In genomic region chr2:59756145-59756544, GRCh38 we compare ENCODE assay signal across 21 cellular contexts.
DNase-seq lines count a peak whose midpoint lies in the region; ATAC-seq, FAIRE-seq and TF ChIP-seq lines count a peak whose summit lies in the region.
"Had no signal": no experiment of that assay in that cellular context is flagged by ENCODE, and none has a peak within 500 bp of the region (broad histone marks: within the 10 kb centered on the region; RNA-seq: fewer than 3 reads in every experiment).

No MANE protein-coding gene starts in this region.

- H3K27ac Mint-ChIP-seq in stimulated activated effector memory CD8-positive, alpha-beta T cell treated with anti-CD3 and anti-CD28 coated beads, Interleukin-12 subunit alpha, Interleukin-12 subunit beta, amount 100 ng/mL, for 72 hours = no peak overlapping the region
- H3K27ac Mint-ChIP-seq: CD4-positive, alpha-beta memory T cell; HFFc6 had no signal

- no peaks in the 10 kb centered on the region for H3K36me3 Mint-ChIP-seq in stimulated activated effector memory CD8-positive, alpha-beta T cell treated with anti-CD3 and anti-CD28 coated beads, Interleukin-12 subunit alpha, Interleukin-12 subunit beta, amount 100 ng/mL, for 72 hours
- H3K36me3 Mint-ChIP-seq: CD14-positive monocyte; CD4-positive, alpha-beta memory T cell had no signal

- H3K4me1 ChIP-seq in small intestine (ENCODE audit: control insufficient read depth in 2 of 2, insufficient read depth in 1 of 2, low read depth in 1 of 2, low read length in 1 of 2) = no peaks in the 10 kb centered on the region
- H3K4me1 ChIP-seq: BLaER1 had no signal

- FAIRE-seq in small intestine (lab: Jason Lieb, UNC) = no peak
- FAIRE-seq: GM12878 had no signal

- H3K36me3 ChIP-seq in small intestine (ENCODE audit: control insufficient read depth in 2 of 2, insufficient read depth in 2 of 2, low read length in 2 of 2) = no peaks in the 10 kb centered on the region
- H3K36me3 ChIP-seq: BLaER1 had no signal

- peak; percentile 27 to 54 for DNase-seq in NOMO-1 (lab: John Stamatoyannopoulos, UW; ENCODE audit: unreplicated experiment in 2 of 2)
- DNase-seq in NOMO-1 treated with dmso at 0.1 percent for 144 hours (lab: John Stamatoyannopoulos, UW; ENCODE audit: unreplicated experiment) = no peak
- peak; percentile 75 for DNase-seq in NB4 (ENCODE audit: low read depth)
- DNase-seq in left kidney (ENCODE audit: low read depth, low spot score) = peak; percentile 82
- peak; percentile 1 for DNase-seq in small intestine
- DNase-seq in stimulated activated effector memory CD8-positive, alpha-beta T cell treated with anti-CD3 and anti-CD28 coated beads, Interleukin-12 subunit alpha, Interleukin-12 subunit beta, amount 100 ng/mL, for 72 hours (ENCODE audit: low spot score in 2 of 2) = no peak
- DNase-seq in NCI-H82 (lab: John Stamatoyannopoulos, UW) = no peak
- no peak for DNase-seq in NCI-H526 treated with DMSO at 0.1 percent for 48 hours (lab: John Stamatoyannopoulos, UW)
- DNase-seq: 8988T; CD4-positive, alpha-beta memory T cell; DMS153; DMS79 treated with DMSO at 0.1 percent for 48 hours; GF-D8; GOT3; H7; HFFc6 had no signal

- 82 to 89% (median 86%) methylated on average over 5 of the region's 5 CpGs for WGBS in small intestine, 3 donors

- ATAC-seq in stimulated activated effector memory CD8-positive, alpha-beta T cell treated with anti-CD3 and anti-CD28 coated beads, Interleukin-12 subunit alpha, Interleukin-12 subunit beta, amount 100 ng/mL, for 72 hours = no peak
- ATAC-seq: GM12878, HCT116 had no signal

- no peak for TF ChIP-seq CTCF in NB4 (IDR thresholded peaks at IDR 0.05; ENCODE audit: low read depth, low read length)

- H3K27me3 ChIP-seq in small intestine (ENCODE audit: control insufficient read depth in 2 of 2, insufficient read depth in 2 of 2, low read length in 2 of 2) = no peaks in the 10 kb centered on the region
- H3K27me3 ChIP-seq: BLaER1 had no signal

- H3K9me3 ChIP-seq in small intestine (ENCODE audit: control insufficient read depth, low read depth) = no peaks in the 10 kb centered on the region
- H3K9me3 ChIP-seq: BLaER1 had no signal

- no peaks in the 10 kb centered on the region for H3K4me1 Mint-ChIP-seq in stimulated activated effector memory CD8-positive, alpha-beta T cell treated with anti-CD3 and anti-CD28 coated beads, Interleukin-12 subunit alpha, Interleukin-12 subunit beta, amount 100 ng/mL, for 72 hours
- H3K4me1 Mint-ChIP-seq: CD4-positive, alpha-beta memory T cell had no signal

- no peak overlapping the region for H3K4me3 ChIP-seq in NB4 (ENCODE audit: low read depth, low read length)
- no peak overlapping the region for H3K4me3 ChIP-seq in small intestine (ENCODE audit: low read depth in 1 of 2, low read length in 2 of 2)
- H3K4me3 ChIP-seq: BLaER1, GM12878 had no signal

- no peak overlapping the region for H3K27ac ChIP-seq in small intestine (ENCODE audit: low read depth in 1 of 2, low read length in 1 of 2)
- H3K27ac ChIP-seq: BLaER1, HL-60 had no signal

- peaks cover 11% of the 10 kb centered on the region for H3K9me3 Mint-ChIP-seq in stimulated activated effector memory CD8-positive, alpha-beta T cell treated with anti-CD3 and anti-CD28 coated beads, Interleukin-12 subunit alpha, Interleukin-12 subunit beta, amount 100 ng/mL, for 72 hours

- no peak overlapping the region for H3K4me3 Mint-ChIP-seq in stimulated activated effector memory CD8-positive, alpha-beta T cell treated with anti-CD3 and anti-CD28 coated beads, Interleukin-12 subunit alpha, Interleukin-12 subunit beta, amount 100 ng/mL, for 72 hours
- H3K4me3 Mint-ChIP-seq: CD14-positive monocyte, HFFc6 had no signal

- TF ChIP-seq POLR2A in NB4 (IDR thresholded peaks at IDR 0.05; ENCODE audit: extremely low read depth, insufficient read length) = no peak

Comparison
In these comparisons a context has a peak if more than half of its experiments do, and no peak if none do; other contexts are left out.
1. DNase-seq: peak in NOMO-1 (2 of 2), NB4 (single experiment), left kidney (single experiment) and small intestine (single experiment); none in NOMO-1 treated with dmso at 0.1 percent for 144 hours (single experiment), stimulated activated effector memory CD8-positive, alpha-beta T cell treated with anti-CD3 and anti-CD28 coated beads, Interleukin-12 subunit alpha, Interleukin-12 subunit beta, amount 100 ng/mL, for 72 hours (0 of 2), NCI-H82 (single experiment) and NCI-H526 treated with DMSO at 0.1 percent for 48 hours (single experiment).